9 cellular contexts compared by ENCODE assay signal in genomic region chr7:155206286-155207020, GRCh38.
A peak's percentile ranks its signal among the peaks of the same experiment; 100 is the strongest.
DNase-seq lines count a peak whose midpoint lies in the region; ATAC-seq, FAIRE-seq and TF ChIP-seq lines count a peak whose summit lies in the region.
"Had no signal": no experiment of that assay in that cellular context is flagged by ENCODE, and none has a peak within 500 bp of the region (broad histone marks: within the 10 kb centered on the region; RNA-seq: fewer than 3 reads in every experiment).

No MANE protein-coding gene starts in this region.

- H3K4me2 ChIP-seq in OCI-LY1 (ENCODE audit: low read length), result peak overlapping the region; percentile 68

- H3K4me3 ChIP-seq in GM08714 (ENCODE audit: low read length) (peak overlapping the region; percentile 80), HFF-Myc (replicated peaks; ENCODE audit: low read depth, low read length) (peak overlapping the region; percentile 21), OCI-LY1 (ENCODE audit: low read depth, low read length, poor library complexity, severe bottlenecking) (peak overlapping the region; percentile 68), gastroesophageal sphincter (peak overlapping the region in 1 of 2 donors; percentile 39), gastrocnemius medialis (peak overlapping the region in 3 of 4 donors; percentile 43 to 49 (median 46)), HAP-1 (no peak overlapping the region)
- H3K4me3 ChIP-seq: cardiac muscle cell had no signal

- peak; percentile 54 for ATAC-seq in gastroesophageal sphincter
- peak; percentile 49 to 56 for ATAC-seq in gastrocnemius medialis

- H3K27me3 ChIP-seq in OCI-LY1 (ENCODE audit: insufficient read depth, low read length), result no peaks in the 10 kb centered on the region
- peaks cover 54% of the 10 kb centered on the region for H3K27me3 ChIP-seq in gastroesophageal sphincter
- no peaks in the 10 kb centered on the region for H3K27me3 ChIP-seq in gastrocnemius medialis
- H3K27me3 ChIP-seq in HAP-1 (ENCODE audit: low read depth), result no peaks in the 10 kb centered on the region
- H3K27me3 ChIP-seq: cardiac muscle cell had no signal

- no peak for FAIRE-seq in frontal cortex (lab: Jason Lieb, UNC)

- TF ChIP-seq POLR2A in gastroesophageal sphincter (IDR thresholded peaks at IDR 0.05), result no peak
- TF ChIP-seq POLR2A in gastrocnemius medialis (IDR thresholded peaks at IDR 0.05), result no peak

- peaks cover 45% of the 10 kb centered on the region for H3K4me1 ChIP-seq in OCI-LY1 (ENCODE audit: insufficient read depth, low read length, severe bottlenecking)
- no peaks in the 10 kb centered on the region for H3K4me1 ChIP-seq in gastroesophageal sphincter
- H3K4me1 ChIP-seq in gastrocnemius medialis, result peaks cover 0 to 12% of the 10 kb centered on the region in 2 donors
- H3K4me1 ChIP-seq in HAP-1, result peaks cover 5% of the 10 kb centered on the region; the same call in 1 of the 2 replicates

- H3K36me3 ChIP-seq in OCI-LY1 (ENCODE audit: insufficient read depth, low read length) (no peaks in the 10 kb centered on the region; the same call in 1 of the 2 replicates), gastroesophageal sphincter (no peaks in the 10 kb centered on the region), gastrocnemius medialis (no peaks in the 10 kb centered on the region), HAP-1 (replicated peaks) (no peaks in the 10 kb centered on the region)
- H3K36me3 ChIP-seq: cardiac muscle cell had no signal

- H2AFZ ChIP-seq in OCI-LY1 (ENCODE audit: low read length), result no peak overlapping the region

- in situ Hi-C loops in gastrocnemius medialis (cut with MboI; ENCODE audit: low sequenced_read_pairs in 4 of 4) (no loop called here), HAP-1 (cut with MboI; ENCODE audit: low sequenced_read_pairs) (no loop called here)

- peak overlapping the region; percentile 91 for H3K9ac ChIP-seq in OCI-LY1 (ENCODE audit: low read length)

- H3F3A ChIP-seq in OCI-LY1 (ENCODE audit: insufficient read depth, low read length), result no peaks in the 10 kb centered on the region

- H3K9me3 ChIP-seq in OCI-LY1 (ENCODE audit: low read length) (no peaks in the 10 kb centered on the region), gastroesophageal sphincter (no peaks in the 10 kb centered on the region), gastrocnemius medialis (no peaks in the 10 kb centered on the region), HAP-1 (no peaks in the 10 kb centered on the region)

- TF ChIP-seq CTCF in HFF-Myc (IDR thresholded peaks at IDR 0.05; ENCODE audit: low read depth, low read length, missing control alignments) (no peak), OCI-LY1 (IDR thresholded peaks at IDR 0.05; ENCODE audit: low read length) (no peak), gastroesophageal sphincter (IDR thresholded peaks at IDR 0.05) (no peak), gastrocnemius medialis (IDR thresholded peaks at IDR 0.05 in 4 of 5, conservative IDR thresholded peaks at IDR 0.05 in 1 of 5) (no peak)

- TF ChIP-seq EP300 in gastroesophageal sphincter (IDR thresholded peaks at IDR 0.05), result no peak

- H4K20me1 ChIP-seq in OCI-LY1 (ENCODE audit: insufficient read depth, low read length), result no peaks in the 10 kb centered on the region

- H3K27ac ChIP-seq in OCI-LY1 (ENCODE audit: low read depth, low read length, poor library complexity, severe bottlenecking), result peak overlapping the region; percentile 96
- H3K27ac ChIP-seq in gastroesophageal sphincter, result peak overlapping the region; percentile 12 to 81 (median 72)
- peak overlapping the region; percentile 76 to 84 (median 80) for H3K27ac ChIP-seq in gastrocnemius medialis
- H3K27ac ChIP-seq: cardiac muscle cell had no signal

- H3K79me2 ChIP-seq in OCI-LY1 (ENCODE audit: insufficient read depth, low read length), result no peaks in the 10 kb centered on the region

- H3K9me2 ChIP-seq in OCI-LY1 (ENCODE audit: low read depth, low read length), result no peaks in the 10 kb centered on the region

- DNase-seq in HFF-Myc (ENCODE audit: extremely low read depth, low read depth), result peak; percentile 69
- peak; percentile 71 to 78 for DNase-seq in activated T-cell treated with anti-CD3 and anti-CD28 coated beads, Interleukin-2, amount 50 U/mL, for 48 hours
- peak; percentile 49 to 53 for DNase-seq in gastrocnemius medialis
- no peak for DNase-seq in frontal cortex (ENCODE audit: low spot score in 2 of 2)
- DNase-seq in HAP-1 (ENCODE audit: low spot score in 2 of 2), result no peak

- intact Hi-C loops in gastrocnemius medialis (cut with DNase I; ENCODE audit: low total_unique reads), result loop anchor here (2.0 kb wide), 1 partner anchor 92 kb away; no protein-coding TSS in a partner anchor

- WGBS in gastroesophageal sphincter (ENCODE audit: low coverage in 1 of 2), 2 donors, result 51 to 56% methylated on average over 8 to 13 of the region's 21 CpGs

Comparison
In these comparisons a context has a peak if more than half of its experiments do, and no peak if none do; other contexts are left out.
1. DNase-seq: peak in HFF-Myc (single experiment), activated T-cell treated with anti-CD3 and anti-CD28 coated beads, Interleukin-2, amount 50 U/mL, for 48 hours (2 of 2) and gastrocnemius medialis (2 of 2); none in frontal cortex (0 of 2) and HAP-1 (0 of 2).
2. Peak in every context shown above with its lines, with median percentiles within 50 percentile points of each other: H3K27ac ChIP-seq.